In the genomic region with DNA sequence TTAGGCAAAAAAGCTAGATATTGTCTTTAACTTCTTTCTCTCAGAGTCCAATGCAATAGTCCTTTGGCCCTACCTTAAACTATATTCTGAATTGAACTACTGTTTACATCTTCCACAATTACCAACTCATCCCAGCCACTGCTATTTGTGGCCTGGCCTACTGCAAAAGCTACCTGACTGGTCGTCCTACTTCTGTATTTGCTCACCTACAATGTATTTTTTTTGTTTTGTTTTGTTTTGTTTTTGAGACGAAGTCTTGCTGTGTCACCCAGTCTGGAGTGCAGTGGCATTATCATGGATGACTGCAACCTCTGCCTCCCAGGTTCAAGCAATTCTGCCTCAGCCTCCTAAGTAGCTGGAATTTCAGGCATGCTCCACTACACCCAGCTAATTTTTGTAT, we compare ENCODE assay signal across 1 cellular context.
TF ChIP-seq lines count a peak whose summit lies in the region.

No MANE protein-coding gene starts in this region.

TF ChIP-seq in K562, 482 proteins besides CTCF, POLR2A, EP300 and RAD21 (continued from another document):
- TF ChIP-seq, protein P1, sequence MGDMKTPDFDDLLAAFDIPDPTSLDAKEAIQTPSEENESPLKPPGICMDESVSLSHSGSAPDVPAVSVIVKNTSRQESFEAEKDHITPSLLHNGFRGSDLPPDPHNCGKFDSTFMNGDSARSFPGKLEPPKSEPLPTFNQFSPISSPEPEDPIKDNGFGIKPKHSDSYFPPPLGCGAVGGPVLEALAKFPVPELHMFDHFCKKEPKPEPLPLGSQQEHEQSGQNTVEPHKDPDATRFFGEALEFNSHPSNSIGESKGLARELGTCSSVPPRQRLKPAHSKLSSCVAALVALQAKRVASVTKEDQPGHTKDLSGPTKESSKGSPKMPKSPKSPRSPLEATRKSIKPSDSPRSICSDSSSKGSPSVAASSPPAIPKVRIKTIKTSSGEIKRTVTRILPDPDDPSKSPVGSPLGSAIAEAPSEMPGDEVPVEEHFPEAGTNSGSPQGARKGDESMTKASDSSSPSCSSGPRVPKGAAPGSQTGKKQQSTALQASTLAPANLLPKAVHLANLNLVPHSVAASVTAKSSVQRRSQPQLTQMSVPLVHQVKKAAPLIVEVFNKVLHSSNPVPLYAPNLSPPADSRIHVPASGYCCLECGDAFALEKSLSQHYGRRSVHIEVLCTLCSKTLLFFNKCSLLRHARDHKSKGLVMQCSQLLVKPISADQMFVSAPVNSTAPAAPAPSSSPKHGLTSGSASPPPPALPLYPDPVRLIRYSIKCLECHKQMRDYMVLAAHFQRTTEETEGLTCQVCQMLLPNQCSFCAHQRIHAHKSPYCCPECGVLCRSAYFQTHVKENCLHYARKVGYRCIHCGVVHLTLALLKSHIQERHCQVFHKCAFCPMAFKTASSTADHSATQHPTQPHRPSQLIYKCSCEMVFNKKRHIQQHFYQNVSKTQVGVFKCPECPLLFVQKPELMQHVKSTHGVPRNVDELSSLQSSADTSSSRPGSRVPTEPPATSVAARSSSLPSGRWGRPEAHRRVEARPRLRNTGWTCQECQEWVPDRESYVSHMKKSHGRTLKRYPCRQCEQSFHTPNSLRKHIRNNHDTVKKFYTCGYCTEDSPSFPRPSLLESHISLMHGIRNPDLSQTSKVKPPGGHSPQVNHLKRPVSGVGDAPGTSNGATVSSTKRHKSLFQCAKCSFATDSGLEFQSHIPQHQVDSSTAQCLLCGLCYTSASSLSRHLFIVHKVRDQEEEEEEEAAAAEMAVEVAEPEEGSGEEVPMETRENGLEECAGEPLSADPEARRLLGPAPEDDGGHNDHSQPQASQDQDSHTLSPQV (IDR thresholded peaks at IDR 0.05) = peak; percentile 69
- TF ChIP-seq MEF2D (tag; conservative IDR thresholded peaks at IDR 0.05; ENCODE audit: low read depth) (0 out of 2 replicates have a peak, but pooled peaks have one; percentile 41), ZNF696 (CRISPR knock-in tag; conservative IDR thresholded peaks at IDR 0.05) (no peak), GABPA (tag; conservative IDR thresholded peaks at IDR 0.05; ENCODE audit: low read depth) (no peak), ARID1B (IDR thresholded peaks at IDR 0.05) (no peak), PYGO2 (tag; IDR thresholded peaks at IDR 0.05) (peak; percentile 48; the same call in 1 of the 2 replicates), ZKSCAN8 (CRISPR knock-in tag; IDR thresholded peaks at IDR 0.05) (0 out of 2 replicates have a peak, but pooled peaks have one; percentile 22), ZNF316 (IDR thresholded peaks at IDR 0.05) (peak; percentile 61), SMAD4 (CRISPR knock-in tag; conservative IDR thresholded peaks at IDR 0.05) (peak; percentile 30; the same call in 1 of the 2 replicates), TARDBP (IDR thresholded peaks at IDR 0.05) (no peak), NFIC (IDR thresholded peaks at IDR 0.05) (no peak), XRCC5 (IDR thresholded peaks at IDR 0.05; ENCODE audit: low read depth, low read length) (no peak), MAFG (tag; conservative IDR thresholded peaks at IDR 0.05) (peak; percentile 60), NFATC3 (IDR thresholded peaks at IDR 0.05) (no peak), C11orf30 (IDR thresholded peaks at IDR 0.05; ENCODE audit: low read depth) (peak; percentile 71), NR4A1 (CRISPR knock-in tag; IDR thresholded peaks at IDR 0.05) (no peak), NR4A1 (tag; IDR thresholded peaks at IDR 0.05) (peak; percentile 43; the same call in 1 of the 2 replicates), NCOA4 (IDR thresholded peaks at IDR 0.05; ENCODE audit: partially characterized antibody) (no peak)
- TF ChIP-seq, protein P2, sequence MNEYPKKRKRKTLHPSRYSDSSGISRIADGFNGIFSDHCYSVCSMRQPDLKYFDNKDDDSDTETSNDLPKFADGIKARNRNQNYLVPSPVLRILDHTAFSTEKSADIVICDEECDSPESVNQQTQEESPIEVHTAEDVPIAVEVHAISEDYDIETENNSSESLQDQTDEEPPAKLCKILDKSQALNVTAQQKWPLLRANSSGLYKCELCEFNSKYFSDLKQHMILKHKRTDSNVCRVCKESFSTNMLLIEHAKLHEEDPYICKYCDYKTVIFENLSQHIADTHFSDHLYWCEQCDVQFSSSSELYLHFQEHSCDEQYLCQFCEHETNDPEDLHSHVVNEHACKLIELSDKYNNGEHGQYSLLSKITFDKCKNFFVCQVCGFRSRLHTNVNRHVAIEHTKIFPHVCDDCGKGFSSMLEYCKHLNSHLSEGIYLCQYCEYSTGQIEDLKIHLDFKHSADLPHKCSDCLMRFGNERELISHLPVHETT (CRISPR knock-in tag; conservative IDR thresholded peaks at IDR 0.05 in 1 of 2, IDR thresholded peaks at IDR 0.05 in 1 of 2) = 0 out of 4 replicates have a peak, but pooled peaks of 1 of the 2 experiments have one; percentile 14
- TF ChIP-seq, protein P3, sequence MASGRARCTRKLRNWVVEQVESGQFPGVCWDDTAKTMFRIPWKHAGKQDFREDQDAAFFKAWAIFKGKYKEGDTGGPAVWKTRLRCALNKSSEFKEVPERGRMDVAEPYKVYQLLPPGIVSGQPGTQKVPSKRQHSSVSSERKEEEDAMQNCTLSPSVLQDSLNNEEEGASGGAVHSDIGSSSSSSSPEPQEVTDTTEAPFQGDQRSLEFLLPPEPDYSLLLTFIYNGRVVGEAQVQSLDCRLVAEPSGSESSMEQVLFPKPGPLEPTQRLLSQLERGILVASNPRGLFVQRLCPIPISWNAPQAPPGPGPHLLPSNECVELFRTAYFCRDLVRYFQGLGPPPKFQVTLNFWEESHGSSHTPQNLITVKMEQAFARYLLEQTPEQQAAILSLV (tag; IDR thresholded peaks at IDR 0.05) = 0 out of 2 replicates have a peak, but pooled peaks have one; percentile 21
